ENCODE assay signal across 1 cellular context in genomic region chr19:49593233-49594113, GRCh38.
A peak's percentile ranks its signal among the peaks of the same experiment; 100 is the strongest.
TF ChIP-seq lines count a peak whose summit lies in the region.

No MANE protein-coding gene starts in this region.

TF ChIP-seq in K562, 482 proteins besides CTCF, POLR2A, EP300 and RAD21 (continued from another document):
- TF ChIP-seq, protein P1, sequence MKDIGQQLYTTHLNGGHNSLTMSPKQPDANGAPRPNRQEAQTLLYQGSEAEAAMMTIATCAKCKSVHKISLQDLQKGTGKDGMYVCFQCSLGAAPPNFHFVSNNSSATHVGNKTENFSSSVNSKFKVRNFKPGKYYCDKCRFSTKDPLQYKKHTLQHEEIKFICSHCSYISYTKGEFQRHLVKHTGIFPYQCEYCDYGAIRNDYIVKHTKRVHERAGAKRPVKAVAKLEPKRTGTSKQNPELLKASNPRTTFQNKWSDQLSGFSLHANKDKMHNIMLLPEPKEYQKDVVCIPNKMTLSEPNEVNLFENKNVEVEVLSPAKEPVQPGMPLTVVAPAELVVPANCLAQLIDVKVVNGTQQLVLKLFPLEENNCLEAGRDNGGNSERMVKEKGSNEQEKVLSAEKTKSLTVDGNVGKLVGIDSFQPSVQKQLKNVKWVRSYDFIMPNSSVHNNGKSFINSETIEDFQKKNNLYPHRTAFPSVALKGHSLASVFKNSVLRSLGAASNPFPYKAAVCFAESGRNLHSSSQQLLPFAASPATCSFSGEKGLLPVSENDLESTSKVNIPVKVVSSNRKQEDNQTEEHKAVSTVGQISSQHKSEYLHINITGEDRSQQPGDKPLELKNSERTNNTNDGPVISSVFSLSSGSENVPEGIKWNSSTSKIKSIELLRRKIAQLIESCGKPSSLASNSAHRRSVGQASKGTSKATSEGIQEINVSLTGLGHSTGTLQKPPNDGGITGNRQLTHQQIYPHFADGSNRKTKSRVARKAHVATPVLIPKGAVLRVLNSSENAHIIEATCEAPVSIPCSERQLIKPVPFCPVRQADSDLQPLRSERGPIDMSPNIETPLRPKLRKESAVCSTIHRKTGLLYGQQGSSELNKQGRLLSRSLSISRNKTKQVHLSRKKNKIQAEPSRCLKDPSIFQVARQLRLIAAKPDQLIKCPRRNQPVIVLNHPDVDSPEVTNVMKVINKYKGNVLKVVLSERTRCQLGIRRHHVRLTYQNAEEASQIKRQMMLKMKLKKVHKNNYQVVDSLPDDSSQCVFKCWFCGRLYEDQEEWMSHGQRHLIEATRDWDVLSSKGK (CRISPR knock-in tag; IDR thresholded peaks at IDR 0.05), result no peak
- TF ChIP-seq, protein P2, sequence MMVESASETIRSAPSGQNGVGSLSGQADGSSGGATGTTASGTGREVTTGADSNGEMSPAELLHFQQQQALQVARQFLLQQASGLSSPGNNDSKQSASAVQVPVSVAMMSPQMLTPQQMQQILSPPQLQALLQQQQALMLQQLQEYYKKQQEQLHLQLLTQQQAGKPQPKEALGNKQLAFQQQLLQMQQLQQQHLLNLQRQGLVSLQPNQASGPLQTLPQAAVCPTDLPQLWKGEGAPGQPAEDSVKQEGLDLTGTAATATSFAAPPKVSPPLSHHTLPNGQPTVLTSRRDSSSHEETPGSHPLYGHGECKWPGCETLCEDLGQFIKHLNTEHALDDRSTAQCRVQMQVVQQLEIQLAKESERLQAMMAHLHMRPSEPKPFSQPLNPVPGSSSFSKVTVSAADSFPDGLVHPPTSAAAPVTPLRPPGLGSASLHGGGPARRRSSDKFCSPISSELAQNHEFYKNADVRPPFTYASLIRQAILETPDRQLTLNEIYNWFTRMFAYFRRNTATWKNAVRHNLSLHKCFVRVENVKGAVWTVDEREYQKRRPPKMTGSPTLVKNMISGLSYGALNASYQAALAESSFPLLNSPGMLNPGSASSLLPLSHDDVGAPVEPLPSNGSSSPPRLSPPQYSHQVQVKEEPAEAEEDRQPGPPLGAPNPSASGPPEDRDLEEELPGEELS (CRISPR knock-in tag; IDR thresholded peaks at IDR 0.05; ENCODE audit: borderline replicate concordance), result no peak
- TF ChIP-seq CHD2 (IDR thresholded peaks at IDR 0.05; ENCODE audit: low read depth, low read length), result peak; percentile 78
- TF ChIP-seq ZFP1 (CRISPR knock-in tag; IDR thresholded peaks at IDR 0.05), result no peak
- TF ChIP-seq CBX1 (IDR thresholded peaks at IDR 0.05; ENCODE audit: low read depth), result no peak
- TF ChIP-seq TSC22D4 (tag; IDR thresholded peaks at IDR 0.05), result no peak
- no peak for TF ChIP-seq ILF3 (IDR thresholded peaks at IDR 0.05; ENCODE audit: borderline replicate concordance)
- TF ChIP-seq ZNF76 (CRISPR knock-in tag; IDR thresholded peaks at IDR 0.05; ENCODE audit: borderline replicate concordance), result no peak
- TF ChIP-seq MGA (IDR thresholded peaks at IDR 0.05), result no peak
- no peak for TF ChIP-seq PHF21A (IDR thresholded peaks at IDR 0.05; ENCODE audit: borderline replicate concordance, low read depth)
- no peak for TF ChIP-seq IFI16 (CRISPR knock-in tag; IDR thresholded peaks at IDR 0.05)
- no peak for TF ChIP-seq ZNF280B (CRISPR knock-in tag; IDR thresholded peaks at IDR 0.05)
- peak; percentile 53 to 69; a peak in 3 of 4 replicates for TF ChIP-seq FOXK2 (conservative IDR thresholded peaks at IDR 0.05 in 1 of 2, IDR thresholded peaks at IDR 0.05 in 1 of 2; ENCODE audit: low read depth in 2 of 2)
- TF ChIP-seq ZNF174 (CRISPR knock-in tag; IDR thresholded peaks at IDR 0.05), result no peak
- TF ChIP-seq ZBED1 (IDR thresholded peaks at IDR 0.05), result no peak
- TF ChIP-seq CGGBP1 (CRISPR knock-in tag; IDR thresholded peaks at IDR 0.05), result peak; percentile 57; the same call in 1 of the 2 replicates
- no peak for TF ChIP-seq PCBP2 (IDR thresholded peaks at IDR 0.05; ENCODE audit: low read depth, low read length, poor library complexity, severe bottlenecking)
- no peak for TF ChIP-seq CBX3 (IDR thresholded peaks at IDR 0.05; ENCODE audit: borderline replicate concordance in 1 of 2, low read length in 2 of 2)
- TF ChIP-seq MECOM (CRISPR knock-in tag; IDR thresholded peaks at IDR 0.05), result no peak
- no peak for TF ChIP-seq ZNF699 (CRISPR knock-in tag; IDR thresholded peaks at IDR 0.05; ENCODE audit: insufficient replicate concordance)
- no peak for TF ChIP-seq SIRT6 (IDR thresholded peaks at IDR 0.05; ENCODE audit: low read depth, low read length)
- TF ChIP-seq POLR3G (IDR thresholded peaks at IDR 0.05; ENCODE audit: extremely low read depth, insufficient read length, insufficient replicate concordance), result no peak
- peak; percentile 94 for TF ChIP-seq VEZF1 (CRISPR knock-in tag; IDR thresholded peaks at IDR 0.05)
- no peak for TF ChIP-seq ZNF140 (CRISPR knock-in tag; IDR thresholded peaks at IDR 0.05)
- TF ChIP-seq SAFB (IDR thresholded peaks at IDR 0.05; ENCODE audit: borderline replicate concordance, low read depth, low read length), result no peak
- no peak for TF ChIP-seq ZNF717 (CRISPR knock-in tag; IDR thresholded peaks at IDR 0.05)
- no peak for TF ChIP-seq ZNF23 (CRISPR knock-in tag; IDR thresholded peaks at IDR 0.05)
TF ChIP-seq in K562: peak in this region for 69.
